Comparison of ENCODE assay signal across 10 cellular contexts in genomic region chr10:14570800-14571199, GRCh38.
A peak's percentile ranks its signal among the peaks of the same experiment; 100 is the strongest.
DNase-seq lines count a peak whose midpoint lies in the region; ATAC-seq and TF ChIP-seq lines count a peak whose summit lies in the region.
"Had no signal": no experiment of that assay in that cellular context is flagged by ENCODE, and none has a peak within 500 bp of the region (broad histone marks: within the 10 kb centered on the region; RNA-seq: fewer than 3 reads in every experiment).

No MANE protein-coding gene starts in this region.

- no peaks in the 10 kb centered on the region for H3K27me3 Mint-ChIP-seq in activated B cell treated with CpG ODN at 0.5 μM for 24 hours
- no peaks in the 10 kb centered on the region for H3K27me3 Mint-ChIP-seq in stimulated activated naive CD8-positive, alpha-beta T cell treated with anti-CD3 and anti-CD28 coated beads, Interleukin-15, amount 100 ng/mL, for 72 hours

- H3K27ac Mint-ChIP-seq in activated B cell treated with CpG ODN at 0.5 μM for 24 hours = peak overlapping the region; percentile 19
- peak overlapping the region; percentile 88 to 93 for H3K27ac Mint-ChIP-seq in stimulated activated naive CD8-positive, alpha-beta T cell treated with anti-CD3 and anti-CD28 coated beads, Interleukin-15, amount 100 ng/mL, for 72 hours

- intact Hi-C loops in activated B cell treated with CpG ODN at 0.5 μM for 24 hours (cut with micrococcal nuclease) = loop anchor here (2.0 kb wide), 1 partner anchor 14 kb away; no protein-coding TSS in a partner anchor
- intact Hi-C loops in A673 (cut with micrococcal nuclease; ENCODE audit: unreplicated experiment) = no loop called here

- peaks cover 73% of the 10 kb centered on the region for H3K36me3 Mint-ChIP-seq in activated B cell treated with CpG ODN at 0.5 μM for 24 hours (ENCODE audit: low read depth)

- BruUV-seq in A673 (replicated peaks; lab: Mats Ljungman, UMichigan) = no TSS peak

- WGBS in hepatocyte (ENCODE audit: low lambda C conversion rate, missing lambda C conversion rate) = 89% methylated on average over 1 of the region's 1 CpG

- H2AFZ ChIP-seq in hepatocyte = no peak overlapping the region

- H3K4me1 ChIP-seq in hepatocyte (ENCODE audit: insufficient read depth) = peaks cover 9% of the 10 kb centered on the region
- peaks cover 7% of the 10 kb centered on the region for H3K4me1 ChIP-seq in A673 (ENCODE audit: insufficient read depth, low read length, poor library complexity, severe bottlenecking)

- peaks cover 87% of the 10 kb centered on the region for H3K4me1 Mint-ChIP-seq in activated B cell treated with CpG ODN at 0.5 μM for 24 hours
- H3K4me1 Mint-ChIP-seq in stimulated activated naive CD8-positive, alpha-beta T cell treated with anti-CD3 and anti-CD28 coated beads, Interleukin-15, amount 100 ng/mL, for 72 hours = peaks cover 97% of the 10 kb centered on the region

- H4K20me1 ChIP-seq in hepatocyte (ENCODE audit: insufficient read depth, poor library complexity, severe bottlenecking) = no peaks in the 10 kb centered on the region

- H3K9me3 Mint-ChIP-seq in activated B cell treated with CpG ODN at 0.5 μM for 24 hours = peaks cover 2% of the 10 kb centered on the region
- peaks cover 4 to 11% of the 10 kb centered on the region in 2 donors for H3K9me3 Mint-ChIP-seq in stimulated activated naive CD8-positive, alpha-beta T cell treated with anti-CD3 and anti-CD28 coated beads, Interleukin-15, amount 100 ng/mL, for 72 hours

- peaks cover 88% of the 10 kb centered on the region for H3K79me2 ChIP-seq in hepatocyte

- CTCF ChIA-PET in activated B cell treated with CpG ODN at 0.5 μM for 24 hours (lab: Charles Lee) = no interaction called here
- CTCF ChIA-PET in HEK293T (lab: Yijun Ruan, JAX) = no interaction called here
- CTCF ChIA-PET in A673 (lab: Charles Lee) = no interaction called here

- peak overlapping the region; percentile 45 for H3K4me2 ChIP-seq in hepatocyte

- POLR2A ChIA-PET in activated B cell treated with CpG ODN at 0.5 μM for 24 hours (lab: Charles Lee) = interaction anchor here (0.7 kb wide), 1 partner anchor 17 kb away, joined by 5 read pairs; no protein-coding TSS in a partner anchor
- POLR2A ChIA-PET in HEK293T (lab: Yijun Ruan, JAX) = no interaction called here
- POLR2A ChIA-PET in A673 (lab: Charles Lee; ENCODE audit: low non-redundant PET) = no interaction called here

- no peak overlapping the region for H3K4me3 Mint-ChIP-seq in activated B cell treated with CpG ODN at 0.5 μM for 24 hours
- peak overlapping the region; percentile 79 to 80 for H3K4me3 Mint-ChIP-seq in stimulated activated naive CD8-positive, alpha-beta T cell treated with anti-CD3 and anti-CD28 coated beads, Interleukin-15, amount 100 ng/mL, for 72 hours

- DNase-seq in DMS 273 (lab: John Stamatoyannopoulos, UW; ENCODE audit: unreplicated experiment) (peak; percentile 19), DMS 273 treated with DMSO at 0.1 percent for 48 hours (lab: John Stamatoyannopoulos, UW) (no peak), activated B cell treated with CpG ODN at 0.5 μM for 24 hours (no peak), hepatocyte (ENCODE audit: low spot score) (no peak), HEK293T (ENCODE audit: extremely low spot score) (no peak), A673 (ENCODE audit: low spot score) (no peak)
- DNase-seq in stimulated activated naive CD8-positive, alpha-beta T cell treated with anti-CD3 and anti-CD28 coated beads, Interleukin-15, amount 100 ng/mL, for 72 hours = no peak
- DNase-seq: activated CD8-positive, alpha-beta memory T cell treated with anti-CD3 and anti-CD28 coated beads, Interleukin-2, amount 50 U/mL, for 48 hours; NCI-H1417 treated with DMSO at 0.1 percent for 48 hours had no signal

- H3K4me3 ChIP-seq in hepatocyte = no peak overlapping the region
- H3K4me3 ChIP-seq in A673 (ENCODE audit: low read depth, low read length, poor library complexity, severe bottlenecking) = no peak overlapping the region

- H3K36me3 ChIP-seq in hepatocyte (replicated peaks; ENCODE audit: insufficient read depth, low read depth) (no peaks in the 10 kb centered on the region), A673 (ENCODE audit: insufficient read depth, low read length, poor library complexity, severe bottlenecking) (no peaks in the 10 kb centered on the region)

- ATAC-seq in activated B cell treated with CpG ODN at 0.5 μM for 24 hours (ENCODE audit: low read depth) (no peak), GM21717 (IDR thresholded peaks at IDR 0.05; ENCODE audit: unreplicated experiment) (no peak)
- no peak for ATAC-seq in stimulated activated naive CD8-positive, alpha-beta T cell treated with anti-CD3 and anti-CD28 coated beads, Interleukin-15, amount 100 ng/mL, for 72 hours

- H3K9me3 ChIP-seq in hepatocyte (ENCODE audit: low read depth) (no peaks in the 10 kb centered on the region), A673 (ENCODE audit: low read depth, low read length, poor library complexity, severe bottlenecking) (no peaks in the 10 kb centered on the region)

- no peaks in the 10 kb centered on the region for H3K27me3 ChIP-seq in hepatocyte
- H3K27me3 ChIP-seq in A673 (replicated peaks; ENCODE audit: insufficient read depth, low read depth, low read length, poor library complexity) = no peaks in the 10 kb centered on the region

- peak overlapping the region; percentile 86 for H3K27ac ChIP-seq in hepatocyte
- H3K27ac ChIP-seq in A673 (ENCODE audit: low read depth, low read length, poor library complexity, severe bottlenecking) = no peak overlapping the region

- H3K9me2 ChIP-seq in hepatocyte (replicated peaks; ENCODE audit: insufficient read depth) = no peaks in the 10 kb centered on the region

- TF ChIP-seq CTCF in activated B cell treated with CpG ODN at 0.5 μM for 24 hours (IDR thresholded peaks at IDR 0.05) (no peak), hepatocyte (IDR thresholded peaks at IDR 0.05; ENCODE audit: poor library complexity) (no peak), A673 (conservative IDR thresholded peaks at IDR 0.05; ENCODE audit: low read depth, low read length) (no peak)

TF ChIP-seq in HEK293T, 16 proteins besides CTCF, POLR2A, EP300 and RAD21:
- TF ChIP-seq FOXK2 (IDR thresholded peaks at IDR 0.05) = no peak
- no peak for TF ChIP-seq NFRKB (IDR thresholded peaks at IDR 0.05)
- TF ChIP-seq FOXM1 (IDR thresholded peaks at IDR 0.05; ENCODE audit: borderline replicate concordance) = no peak
- no peak for TF ChIP-seq HDGF (IDR thresholded peaks at IDR 0.05; ENCODE audit: borderline replicate concordance)
- no peak for TF ChIP-seq LEF1 (IDR thresholded peaks at IDR 0.05; ENCODE audit: borderline replicate concordance)
- TF ChIP-seq ELF4 (IDR thresholded peaks at IDR 0.05) = no peak
- no peak for TF ChIP-seq BHLHE40 (IDR thresholded peaks at IDR 0.05; ENCODE audit: borderline replicate concordance)
- no peak for TF ChIP-seq FOXA1 (IDR thresholded peaks at IDR 0.05)
- TF ChIP-seq TARDBP (IDR thresholded peaks at IDR 0.05) = no peak
- no peak for TF ChIP-seq CTBP1 (IDR thresholded peaks at IDR 0.05; ENCODE audit: borderline replicate concordance)
- TF ChIP-seq ZNF384 (IDR thresholded peaks at IDR 0.05) = no peak
- no peak for TF ChIP-seq ARNT (IDR thresholded peaks at IDR 0.05)
- no peak for TF ChIP-seq SP1 (IDR thresholded peaks at IDR 0.05)
- no peak for TF ChIP-seq SUZ12 (IDR thresholded peaks at IDR 0.05)
- TF ChIP-seq L3MBTL2 (conservative IDR thresholded peaks at IDR 0.05) = no peak
- TF ChIP-seq, protein P1, sequence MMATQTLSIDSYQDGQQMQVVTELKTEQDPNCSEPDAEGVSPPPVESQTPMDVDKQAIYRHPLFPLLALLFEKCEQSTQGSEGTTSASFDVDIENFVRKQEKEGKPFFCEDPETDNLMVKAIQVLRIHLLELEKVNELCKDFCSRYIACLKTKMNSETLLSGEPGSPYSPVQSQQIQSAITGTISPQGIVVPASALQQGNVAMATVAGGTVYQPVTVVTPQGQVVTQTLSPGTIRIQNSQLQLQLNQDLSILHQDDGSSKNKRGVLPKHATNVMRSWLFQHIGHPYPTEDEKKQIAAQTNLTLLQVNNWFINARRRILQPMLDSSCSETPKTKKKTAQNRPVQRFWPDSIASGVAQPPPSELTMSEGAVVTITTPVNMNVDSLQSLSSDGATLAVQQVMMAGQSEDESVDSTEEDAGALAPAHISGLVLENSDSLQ (IDR thresholded peaks at IDR 0.05) = no peak
